Comparison of ENCODE assay signal across 1 cellular context in the genomic region with DNA sequence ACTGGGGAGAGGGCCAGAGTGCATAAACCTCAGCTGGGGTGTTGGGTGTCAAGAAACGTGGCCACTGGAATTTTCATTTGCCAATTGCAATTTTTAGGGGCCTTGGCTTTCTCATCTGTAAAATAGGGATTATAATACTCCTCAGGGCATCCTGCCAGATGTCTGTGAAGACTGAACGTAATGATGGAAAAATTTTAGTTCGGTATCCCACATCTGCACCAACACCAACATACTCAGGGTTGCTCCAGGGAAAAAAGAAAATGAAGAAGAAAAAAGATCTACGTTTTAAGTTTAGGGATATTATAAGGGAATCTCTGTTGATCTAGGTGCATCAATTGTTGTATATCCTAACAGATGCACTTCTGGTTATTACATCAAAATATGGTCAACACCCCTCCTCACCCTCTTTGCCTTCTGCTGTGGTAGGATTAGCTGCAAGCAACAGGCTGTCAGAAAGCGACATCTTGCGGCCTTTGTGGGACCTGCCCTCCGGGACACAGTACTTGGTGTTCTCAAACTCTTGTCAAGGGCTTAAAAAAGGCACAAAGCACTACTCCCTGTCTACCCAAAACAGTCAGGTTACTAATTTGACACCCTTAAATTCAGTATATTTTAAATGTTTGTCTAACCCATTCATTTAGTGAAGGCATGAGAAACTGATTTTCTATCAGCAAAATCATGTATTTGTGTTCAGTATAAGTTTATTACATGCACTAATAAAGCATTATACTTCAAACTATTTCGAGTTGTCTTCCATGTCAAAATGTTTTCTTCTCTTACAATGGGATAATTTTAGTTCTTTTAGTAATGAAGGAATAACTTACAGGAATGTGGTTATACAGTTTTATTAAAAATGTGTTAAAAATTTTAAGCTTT.
TF ChIP-seq lines count a peak whose summit lies in the region.

No MANE protein-coding gene starts in this region.

TF ChIP-seq in GM23338, 12 proteins besides CTCF, POLR2A, EP300 and RAD21 (continued from another document):
- TF ChIP-seq, protein P1, sequence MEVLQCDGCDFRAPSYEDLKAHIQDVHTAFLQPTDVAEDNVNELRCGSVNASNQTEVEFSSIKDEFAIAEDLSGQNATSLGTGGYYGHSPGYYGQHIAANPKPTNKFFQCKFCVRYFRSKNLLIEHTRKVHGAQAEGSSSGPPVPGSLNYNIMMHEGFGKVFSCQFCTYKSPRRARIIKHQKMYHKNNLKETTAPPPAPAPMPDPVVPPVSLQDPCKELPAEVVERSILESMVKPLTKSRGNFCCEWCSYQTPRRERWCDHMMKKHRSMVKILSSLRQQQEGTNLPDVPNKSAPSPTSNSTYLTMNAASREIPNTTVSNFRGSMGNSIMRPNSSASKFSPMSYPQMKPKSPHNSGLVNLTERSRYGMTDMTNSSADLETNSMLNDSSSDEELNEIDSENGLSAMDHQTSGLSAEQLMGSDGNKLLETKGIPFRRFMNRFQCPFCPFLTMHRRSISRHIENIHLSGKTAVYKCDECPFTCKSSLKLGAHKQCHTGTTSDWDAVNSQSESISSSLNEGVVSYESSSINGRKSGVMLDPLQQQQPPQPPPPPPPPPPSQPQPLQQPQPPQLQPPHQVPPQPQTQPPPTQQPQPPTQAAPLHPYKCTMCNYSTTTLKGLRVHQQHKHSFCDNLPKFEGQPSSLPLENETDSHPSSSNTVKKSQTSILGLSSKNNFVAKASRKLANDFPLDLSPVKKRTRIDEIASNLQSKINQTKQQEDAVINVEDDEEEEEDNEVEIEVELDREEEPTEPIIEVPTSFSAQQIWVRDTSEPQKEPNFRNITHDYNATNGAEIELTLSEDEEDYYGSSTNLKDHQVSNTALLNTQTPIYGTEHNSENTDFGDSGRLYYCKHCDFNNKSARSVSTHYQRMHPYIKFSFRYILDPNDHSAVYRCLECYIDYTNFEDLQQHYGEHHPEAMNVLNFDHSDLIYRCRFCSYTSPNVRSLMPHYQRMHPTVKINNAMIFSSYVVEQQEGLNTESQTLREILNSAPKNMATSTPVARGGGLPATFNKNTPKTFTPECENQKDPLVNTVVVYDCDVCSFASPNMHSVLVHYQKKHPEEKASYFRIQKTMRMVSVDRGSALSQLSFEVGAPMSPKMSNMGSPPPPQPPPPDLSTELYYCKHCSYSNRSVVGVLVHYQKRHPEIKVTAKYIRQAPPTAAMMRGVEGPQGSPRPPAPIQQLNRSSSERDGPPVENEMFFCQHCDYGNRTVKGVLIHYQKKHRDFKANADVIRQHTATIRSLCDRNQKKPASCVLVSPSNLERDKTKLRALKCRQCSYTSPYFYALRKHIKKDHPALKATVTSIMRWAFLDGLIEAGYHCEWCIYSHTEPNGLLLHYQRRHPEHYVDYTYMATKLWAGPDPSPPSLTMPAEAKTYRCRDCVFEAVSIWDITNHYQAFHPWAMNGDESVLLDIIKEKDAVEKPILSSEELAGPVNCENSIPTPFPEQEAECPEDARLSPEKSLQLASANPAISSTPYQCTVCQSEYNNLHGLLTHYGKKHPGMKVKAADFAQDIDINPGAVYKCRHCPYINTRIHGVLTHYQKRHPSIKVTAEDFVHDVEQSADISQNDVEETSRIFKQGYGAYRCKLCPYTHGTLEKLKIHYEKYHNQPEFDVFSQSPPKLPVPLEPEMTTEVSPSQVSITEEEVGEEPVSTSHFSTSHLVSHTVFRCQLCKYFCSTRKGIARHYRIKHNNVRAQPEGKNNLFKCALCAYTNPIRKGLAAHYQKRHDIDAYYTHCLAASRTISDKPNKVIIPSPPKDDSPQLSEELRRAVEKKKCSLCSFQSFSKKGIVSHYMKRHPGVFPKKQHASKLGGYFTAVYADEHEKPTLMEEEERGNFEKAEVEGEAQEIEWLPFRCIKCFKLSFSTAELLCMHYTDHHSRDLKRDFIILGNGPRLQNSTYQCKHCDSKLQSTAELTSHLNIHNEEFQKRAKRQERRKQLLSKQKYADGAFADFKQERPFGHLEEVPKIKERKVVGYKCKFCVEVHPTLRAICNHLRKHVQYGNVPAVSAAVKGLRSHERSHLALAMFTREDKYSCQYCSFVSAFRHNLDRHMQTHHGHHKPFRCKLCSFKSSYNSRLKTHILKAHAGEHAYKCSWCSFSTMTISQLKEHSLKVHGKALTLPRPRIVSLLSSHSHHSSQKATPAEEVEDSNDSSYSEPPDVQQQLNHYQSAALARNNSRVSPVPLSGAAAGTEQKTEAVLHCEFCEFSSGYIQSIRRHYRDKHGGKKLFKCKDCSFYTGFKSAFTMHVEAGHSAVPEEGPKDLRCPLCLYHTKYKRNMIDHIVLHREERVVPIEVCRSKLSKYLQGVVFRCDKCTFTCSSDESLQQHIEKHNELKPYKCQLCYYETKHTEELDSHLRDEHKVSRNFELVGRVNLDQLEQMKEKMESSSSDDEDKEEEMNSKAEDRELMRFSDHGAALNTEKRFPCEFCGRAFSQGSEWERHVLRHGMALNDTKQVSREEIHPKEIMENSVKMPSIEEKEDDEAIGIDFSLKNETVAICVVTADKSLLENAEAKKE (CRISPR knock-in tag; IDR thresholded peaks at IDR 0.05), result no peak
- TF ChIP-seq JUNB (IDR thresholded peaks at IDR 0.05; ENCODE audit: unreplicated experiment) (no peak), REST (IDR thresholded peaks at IDR 0.05; ENCODE audit: unreplicated experiment) (no peak), EZH2 (IDR thresholded peaks at IDR 0.05; ENCODE audit: low read depth, unreplicated experiment) (no peak)
